ENCODE assay signal across 14 cellular contexts in the genomic region with DNA sequence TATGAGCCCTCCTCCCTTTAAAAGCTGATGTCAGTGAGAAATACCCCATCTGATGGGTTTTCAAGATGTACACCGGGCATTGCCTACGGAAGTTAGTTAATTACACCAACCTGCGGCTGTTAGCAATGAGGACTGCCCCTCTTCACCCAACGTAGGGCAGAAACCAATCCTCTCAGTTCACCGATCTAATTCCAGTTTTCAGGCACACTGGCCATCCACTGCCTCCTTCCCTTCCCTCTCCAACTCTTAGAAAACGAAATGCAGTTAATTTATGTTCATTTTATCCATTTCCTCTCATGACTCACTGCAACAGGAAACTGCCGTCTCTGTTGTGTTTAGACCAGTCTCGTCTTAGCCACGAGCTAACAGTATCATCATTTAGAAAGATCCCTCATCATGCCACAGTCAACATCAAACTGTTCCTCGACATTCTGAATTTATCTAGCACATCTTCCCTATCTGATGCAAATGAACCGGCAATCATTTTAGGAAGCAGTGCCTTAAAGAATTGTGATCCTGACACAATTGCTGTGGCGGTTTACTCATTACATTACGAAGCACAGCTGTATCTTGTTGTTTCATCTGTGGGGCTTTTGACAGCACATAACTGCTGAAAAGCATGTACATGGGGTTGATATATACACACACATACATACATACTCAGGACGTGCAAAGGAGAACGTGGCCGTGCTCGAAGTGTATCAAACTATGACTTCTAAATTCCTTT.
A peak's percentile ranks its signal among the peaks of the same experiment; 100 is the strongest.
DNase-seq lines count a peak whose midpoint lies in the region; ATAC-seq, FAIRE-seq and TF ChIP-seq lines count a peak whose summit lies in the region.
"Had no signal": no experiment of that assay in that cellular context is flagged by ENCODE, and none has a peak within 500 bp of the region (broad histone marks: within the 10 kb centered on the region; RNA-seq: fewer than 3 reads in every experiment).

No MANE protein-coding gene starts in this region.

- H3K36me3 ChIP-seq in keratinocyte (ENCODE audit: control insufficient read depth in 2 of 2, extremely low read depth in 1 of 2, insufficient read depth in 2 of 2, low read length in 2 of 2) (no peaks in the 10 kb centered on the region), lower lobe of right lung (no peaks in the 10 kb centered on the region)
- H3K36me3 ChIP-seq: HAP-1 had no signal

- H3K9me3 Mint-ChIP-seq in activated CD8-positive, alpha-beta T cell treated with anti-CD3 and anti-CD28 coated beads, Interleukin-2, amount 10 ng/mL, durations not matched to agents 7 days and 5 days (ENCODE audit: insufficient read depth), result no peaks in the 10 kb centered on the region
- H3K9me3 Mint-ChIP-seq: T-helper 1 cell treated with Interleukin-12 subunit alpha and Interleukin-12 subunit beta and Interleukin-4 antibody, amounts not matched to agents 30 μg/mL and 1 μg/mL, for 36 hours had no signal

- FAIRE-seq in keratinocyte (lab: Jason Lieb, UNC), result peak; percentile 48

- peaks cover 7% of the 10 kb centered on the region for H3K4me1 Mint-ChIP-seq in activated CD8-positive, alpha-beta T cell treated with anti-CD3 and anti-CD28 coated beads, Interleukin-2, amount 10 ng/mL, durations not matched to agents 7 days and 5 days (ENCODE audit: low read depth)

- dilution Hi-C loops in keratinocyte (cut with MboI; ENCODE audit: extremely low pct_ligation_motif_present, low sequenced_read_pairs), result no loop called here

- no peaks in the 10 kb centered on the region for H3K9me1 ChIP-seq in keratinocyte (ENCODE audit: control insufficient read depth, extremely low read depth, insufficient read depth, low read length)

- peak; percentile 16 for DNase-seq in COLO668 (lab: John Stamatoyannopoulos, UW; ENCODE audit: unreplicated experiment)
- peak; percentile 25 for DNase-seq in KG1 (lab: John Stamatoyannopoulos, UW)
- no peak for DNase-seq in activated CD8-positive, alpha-beta T cell treated with anti-CD3 and anti-CD28 coated beads, Interleukin-2, amount 10 ng/mL, durations not matched to agents 7 days and 5 days
- no peak for DNase-seq in keratinocyte (ENCODE audit: low read depth, low spot score)
- no peak for DNase-seq in lower lobe of right lung
- DNase-seq in DMS153 treated with DMSO at 0.1 percent for 48 hours (lab: John Stamatoyannopoulos, UW; ENCODE audit: unreplicated experiment), result no peak
- no peak for DNase-seq in putamen (ENCODE audit: low spot score)
- DNase-seq in germinal center (ENCODE audit: low spot score), result no peak
- DNase-seq: DMS79 treated with DMSO at 0.1 percent for 48 hours; effector CD8-positive, alpha-beta T cell; posterior cingulate gyrus had no signal

- H3K9me3 ChIP-seq in keratinocyte (ENCODE audit: control insufficient read depth, low read depth, low read length) (no peaks in the 10 kb centered on the region), lower lobe of right lung (no peaks in the 10 kb centered on the region)
- H3K9me3 ChIP-seq: HAP-1 had no signal

- H3K79me2 ChIP-seq in keratinocyte (ENCODE audit: control insufficient read depth, insufficient read depth, low read length), result peaks cover 4% of the 10 kb centered on the region

- H4K20me1 ChIP-seq in keratinocyte (ENCODE audit: control insufficient read depth, extremely low read depth, insufficient read depth, low read length), result no peaks in the 10 kb centered on the region

- H3K27me3 ChIP-seq in keratinocyte (ENCODE audit: control insufficient read depth, extremely low read depth, insufficient read depth, low read length) (no peaks in the 10 kb centered on the region), lower lobe of right lung (ENCODE audit: low read depth) (no peaks in the 10 kb centered on the region)

- H3K9ac ChIP-seq in keratinocyte (ENCODE audit: control insufficient read depth, extremely low read depth, insufficient read depth, low read length), result no peak overlapping the region

- H3K4me2 ChIP-seq in keratinocyte (ENCODE audit: control insufficient read depth, extremely low read depth, insufficient read depth, low read depth, low read length), result peak overlapping the region; percentile 35

- POLR2A ChIA-PET in activated CD8-positive, alpha-beta T cell treated with anti-CD3 and anti-CD28 coated beads, Interleukin-2, amount 10 ng/mL, durations not matched to agents 7 days and 5 days (lab: Charles Lee), result no interaction called here

- peaks cover 23% of the 10 kb centered on the region for H3K27me3 Mint-ChIP-seq in activated CD8-positive, alpha-beta T cell treated with anti-CD3 and anti-CD28 coated beads, Interleukin-2, amount 10 ng/mL, durations not matched to agents 7 days and 5 days (ENCODE audit: low read depth)

- H3K4me3 ChIP-seq in keratinocyte (ENCODE audit: control insufficient read depth in 2 of 3, extremely low read depth in 1 of 3, insufficient read depth in 2 of 3, low read depth in 1 of 3, low read length in 3 of 3), result no peak overlapping the region
- H3K4me3 ChIP-seq in lower lobe of right lung, result no peak overlapping the region
- H3K4me3 ChIP-seq: HAP-1 had no signal

- H3K4me3 Mint-ChIP-seq in activated CD8-positive, alpha-beta T cell treated with anti-CD3 and anti-CD28 coated beads, Interleukin-2, amount 10 ng/mL, durations not matched to agents 7 days and 5 days, result no peak overlapping the region
- H3K4me3 Mint-ChIP-seq: T-helper 1 cell treated with Interleukin-12 subunit alpha and Interleukin-12 subunit beta and Interleukin-4 antibody, amounts not matched to agents 30 μg/mL and 1 μg/mL, for 36 hours had no signal

- intact Hi-C loops in lower lobe of right lung (cut with DNase I), result no loop called here

- no peak overlapping the region for H3K27ac ChIP-seq in keratinocyte (ENCODE audit: control insufficient read depth, insufficient read depth, low read length)
- no peak overlapping the region for H3K27ac ChIP-seq in lower lobe of right lung
- H3K27ac ChIP-seq: HL-60 had no signal

- TF ChIP-seq CTCF in keratinocyte (optimal IDR thresholded peaks at IDR 0.05 in 1 of 3, IDR thresholded peaks at IDR 0.05 in 1 of 3, conservative IDR thresholded peaks at IDR 0.05 in 1 of 3; ENCODE audit: extremely low read depth in 1 of 3, insufficient read depth in 2 of 3, low read length in 3 of 3) (no peak), lower lobe of right lung (IDR thresholded peaks at IDR 0.05) (no peak)

- H3K27ac Mint-ChIP-seq in activated CD8-positive, alpha-beta T cell treated with anti-CD3 and anti-CD28 coated beads, Interleukin-2, amount 10 ng/mL, durations not matched to agents 7 days and 5 days, result no peak overlapping the region
- H3K27ac Mint-ChIP-seq: T-helper 1 cell treated with Interleukin-12 subunit alpha and Interleukin-12 subunit beta and Interleukin-4 antibody, amounts not matched to agents 30 μg/mL and 1 μg/mL, for 36 hours had no signal

- ATAC-seq in activated CD8-positive, alpha-beta T cell treated with anti-CD3 and anti-CD28 coated beads, Interleukin-2, amount 10 ng/mL, durations not matched to agents 7 days and 5 days, result peak; percentile 47
- ATAC-seq in lower lobe of right lung, result no peak

- H2AFZ ChIP-seq in keratinocyte (ENCODE audit: control insufficient read depth, low read length), result no peak overlapping the region

- H3K4me1 ChIP-seq in keratinocyte (ENCODE audit: control insufficient read depth, extremely low read depth, insufficient read depth, low read length), result peaks cover 7% of the 10 kb centered on the region
- H3K4me1 ChIP-seq in lower lobe of right lung, result no peaks in the 10 kb centered on the region

- CTCF ChIA-PET in activated CD8-positive, alpha-beta T cell treated with anti-CD3 and anti-CD28 coated beads, Interleukin-2, amount 10 ng/mL, durations not matched to agents 7 days and 5 days (lab: Charles Lee), result no interaction called here

- H3K36me3 Mint-ChIP-seq in activated CD8-positive, alpha-beta T cell treated with anti-CD3 and anti-CD28 coated beads, Interleukin-2, amount 10 ng/mL, durations not matched to agents 7 days and 5 days (ENCODE audit: low read depth), result no peaks in the 10 kb centered on the region

Comparison
In these comparisons a context has a peak if more than half of its experiments do, and no peak if none do; other contexts are left out.
1. DNase-seq: peak in COLO668 (single experiment) and KG1 (single experiment); none in activated CD8-positive, alpha-beta T cell treated with anti-CD3 and anti-CD28 coated beads, Interleukin-2, amount 10 ng/mL, durations not matched to agents 7 days and 5 days (single experiment), keratinocyte (single experiment), lower lobe of right lung (single experiment), DMS153 treated with DMSO at 0.1 percent for 48 hours (single experiment), putamen (single experiment) and germinal center (single experiment).